11 cellular contexts compared by ENCODE assay signal in the genomic region with DNA sequence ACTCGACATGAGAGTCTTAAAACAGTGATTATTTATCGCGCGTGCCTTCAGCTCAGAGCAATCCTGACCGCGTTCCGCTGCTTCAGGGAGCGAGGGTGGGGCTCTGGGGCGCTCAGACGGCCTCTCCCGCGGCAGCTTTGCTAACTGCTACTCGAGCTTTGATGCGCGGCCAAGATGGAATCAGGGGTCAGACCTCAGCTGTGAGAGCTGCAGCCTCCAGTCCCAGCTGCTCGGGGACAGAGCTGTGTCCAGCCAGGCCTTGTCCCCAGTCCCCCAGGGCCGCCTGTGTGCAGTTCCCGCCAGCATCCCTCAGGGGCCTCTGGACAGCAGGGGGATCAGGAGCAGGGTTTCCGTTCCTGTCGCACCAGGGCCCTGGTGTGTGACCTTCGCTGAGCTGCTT.
"Had no signal": no experiment of that assay in that cellular context is flagged by ENCODE, and none has a peak within 500 bp of the region (broad histone marks: within the 10 kb centered on the region; RNA-seq: fewer than 3 reads in every experiment).

No MANE protein-coding gene starts in this region.

- DNase-seq: activated B cell treated with CpG ODN at 0.5 μM for 24 hours; activated CD4-positive, alpha-beta T cell treated with anti-CD3 and anti-CD28 coated beads, Interleukin-2, amount 10 ng/mL, durations not matched to agents 24 days and 14 days; activated naive CD4-positive, alpha-beta T cell treated with anti-CD3 and anti-CD28 coated beads for 36 hours; effector memory CD8-positive, alpha-beta T cell; left lung; mesenchymal stem cell; nephron progenitor cell; ovary; T-helper 1 cell; transverse colon had no signal

- H3K9me3 Mint-ChIP-seq: activated B cell treated with CpG ODN at 0.5 μM for 24 hours; activated CD4-positive, alpha-beta T cell treated with anti-CD3 and anti-CD28 coated beads, Interleukin-2, amount 10 ng/mL, durations not matched to agents 24 days and 14 days; activated naive CD4-positive, alpha-beta T cell treated with anti-CD3 and anti-CD28 coated beads for 36 hours; central memory CD8-positive, alpha-beta T cell; effector memory CD8-positive, alpha-beta T cell had no signal

- H3K4me1 Mint-ChIP-seq: activated B cell treated with CpG ODN at 0.5 μM for 24 hours; activated CD4-positive, alpha-beta T cell treated with anti-CD3 and anti-CD28 coated beads, Interleukin-2, amount 10 ng/mL, durations not matched to agents 24 days and 14 days; central memory CD8-positive, alpha-beta T cell; nephron progenitor cell had no signal

- H3K27me3 Mint-ChIP-seq: activated B cell treated with CpG ODN at 0.5 μM for 24 hours; activated CD4-positive, alpha-beta T cell treated with anti-CD3 and anti-CD28 coated beads, Interleukin-2, amount 10 ng/mL, durations not matched to agents 24 days and 14 days had no signal

- H3K4me3 Mint-ChIP-seq: activated B cell treated with CpG ODN at 0.5 μM for 24 hours; activated CD4-positive, alpha-beta T cell treated with anti-CD3 and anti-CD28 coated beads, Interleukin-2, amount 10 ng/mL, durations not matched to agents 24 days and 14 days; activated naive CD4-positive, alpha-beta T cell treated with anti-CD3 and anti-CD28 coated beads for 36 hours; central memory CD8-positive, alpha-beta T cell; effector memory CD8-positive, alpha-beta T cell; nephron progenitor cell had no signal

- H3K27ac Mint-ChIP-seq: activated B cell treated with CpG ODN at 0.5 μM for 24 hours; activated CD4-positive, alpha-beta T cell treated with anti-CD3 and anti-CD28 coated beads, Interleukin-2, amount 10 ng/mL, durations not matched to agents 24 days and 14 days; activated naive CD4-positive, alpha-beta T cell treated with anti-CD3 and anti-CD28 coated beads for 36 hours; effector memory CD8-positive, alpha-beta T cell; nephron progenitor cell had no signal
